In the genomic region with DNA sequence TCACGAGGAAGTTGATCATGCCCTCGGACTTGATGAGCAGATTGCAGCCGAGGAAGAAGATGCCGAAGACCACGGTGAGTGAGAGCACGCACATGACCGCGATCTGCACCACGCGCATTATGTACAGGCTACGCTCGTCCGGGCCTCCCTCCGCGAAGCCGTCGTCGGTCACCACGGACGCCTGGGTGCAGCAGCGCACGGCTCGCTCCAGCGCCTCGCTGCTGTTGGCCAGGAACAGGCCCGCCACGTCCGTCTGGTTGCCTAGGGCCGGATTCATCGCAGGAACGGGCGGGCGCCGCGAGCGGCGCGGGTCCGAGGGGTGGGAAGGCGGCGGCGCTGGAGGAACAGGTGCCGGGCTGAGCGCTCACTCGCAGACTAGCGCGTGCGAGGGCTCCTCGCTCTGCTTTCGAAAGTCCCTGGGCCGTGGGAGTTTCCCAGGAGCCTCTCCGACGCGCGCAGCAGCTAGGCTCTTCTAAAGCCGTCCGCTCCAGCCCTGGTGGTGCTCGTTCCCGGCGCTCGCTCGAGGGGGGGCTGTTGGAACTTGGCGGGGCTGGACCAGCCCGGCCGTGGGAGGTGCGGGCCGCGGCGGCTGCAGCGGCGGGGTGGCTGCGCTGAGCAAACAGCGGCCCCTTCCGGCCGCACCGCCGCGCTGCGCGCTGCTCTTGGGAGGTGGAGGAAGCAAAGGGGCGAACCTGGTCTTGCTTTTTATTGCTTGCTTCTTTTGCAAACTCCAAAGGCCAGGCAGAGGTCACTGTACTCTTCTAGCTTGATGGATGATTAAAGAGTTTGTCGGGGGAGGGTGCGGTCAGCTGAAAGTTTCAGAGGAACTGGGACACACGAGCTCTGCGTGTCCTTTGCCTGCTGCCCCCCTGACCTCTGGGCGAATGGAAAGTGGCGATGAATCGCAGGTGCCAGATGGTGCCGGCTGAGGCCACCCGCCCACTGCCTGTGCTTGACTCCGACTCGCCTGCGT, we compare ENCODE assay signal across 8 cellular contexts. TPM values are rescaled to one million over a fixed set of nuclear protein-coding genes. Genes with fewer than 3 reads are reported as not detected.
DNase-seq lines count a peak whose midpoint lies in the region; ATAC-seq and TF ChIP-seq lines count a peak whose summit lies in the region.

A gene (minus strand): TSS at position 474 of the 973 bp plus-strand sequence. CDS start 197 bp downstream, at position 277.

- peak; percentile 81 for TF ChIP-seq CTCF in thoracic aorta (IDR thresholded peaks at IDR 0.05)

- ATAC-seq in GM19467 (IDR thresholded peaks at IDR 0.05; ENCODE audit: unreplicated experiment) (peak; percentile 96), HG03571 (IDR thresholded peaks at IDR 0.05; ENCODE audit: unreplicated experiment) (peak; percentile 89), thoracic aorta (ENCODE audit: insufficient number of reproducible peaks, low FRiP score, low read depth) (peak; percentile 66)

- H3K4me3 ChIP-seq in NT2/D1 (ENCODE audit: insufficient read length, low read depth) (peak within 1 kb of the TSS; percentile 90), thoracic aorta (peak within 1 kb of the TSS; percentile 71)

- H3K9me3 ChIP-seq in NT2/D1 (ENCODE audit: insufficient read depth, low read length) (no peaks in the 10 kb centered on the region), thoracic aorta (no peaks in the 10 kb centered on the region)

- H3K36me3 ChIP-seq in NT2/D1 (ENCODE audit: insufficient read depth, insufficient read length, low read length) = no peaks in the 10 kb centered on the region
- no peaks in the 10 kb centered on the region for H3K36me3 ChIP-seq in thoracic aorta

- no peak within 1 kb of the TSS for H3K27ac ChIP-seq in thoracic aorta

- H3K27me3 ChIP-seq in NT2/D1 (ENCODE audit: insufficient read depth, insufficient read length) (no peaks in the 10 kb centered on the region), thoracic aorta (replicated peaks; ENCODE audit: insufficient read depth) (no peaks in the 10 kb centered on the region)

- peak within 1 kb of the TSS; percentile 100 for H3K9ac ChIP-seq in NT2/D1 (ENCODE audit: insufficient read length, low read depth)

- no peaks in the 10 kb centered on the region for H3K4me1 ChIP-seq in NT2/D1 (ENCODE audit: insufficient read depth, insufficient read length)
- peaks cover 11 to 24% of the 10 kb centered on the region in 2 donors for H3K4me1 ChIP-seq in thoracic aorta (ENCODE audit: control insufficient read depth in 1 of 2, low read depth in 2 of 2)

- DNase-seq in COLO668 (lab: John Stamatoyannopoulos, UW; ENCODE audit: unreplicated experiment) (peak; percentile 95), NT2/D1 (ENCODE audit: low read depth, low spot score) (peak; percentile 81), germinal center (ENCODE audit: low spot score) (peak; percentile 79), nucleus accumbens (lab: John Stamatoyannopoulos, UW) (peak in 51 of 56 donors; percentile 13 to 81 (median 58)), thoracic aorta (ENCODE audit: low spot score) (no peak)
- peak; percentile 56 for DNase-seq in activated naive CD4-positive, alpha-beta T cell treated with Interleukin-2 at 50 U/mL for 16 hours

RNA-seq across cellular contexts. Expression of the gene that starts here (rescaled TPM):
- not detected for total RNA-seq in thoracic aorta

Comparison
In these comparisons a context has a peak if more than half of its experiments do, and no peak if none do; other contexts are left out.
1. Peak in ATAC-seq and H3K4me3 ChIP-seq in thoracic aorta; RNA of the gene not detected or under 1 TPM.